ENCODE assay signal across 12 cellular contexts in genomic region chr15:77530576-77530975, GRCh38.
"Had no signal": no experiment of that assay in that cellular context is flagged by ENCODE, and none has a peak within 500 bp of the region (broad histone marks: within the 10 kb centered on the region; RNA-seq: fewer than 3 reads in every experiment).

No MANE protein-coding gene starts in this region.

- ATAC-seq: left ventricle myocardium superior; sciatic nerve; stimulated activated effector memory CD8-positive, alpha-beta T cell treated with anti-CD3 and anti-CD28 coated beads, Interleukin-12 subunit alpha, Interleukin-12 subunit beta, amount 100 ng/mL, for 72 hours had no signal

- H3K4me1 ChIP-seq: colonic mucosa had no signal

- H3K27ac Mint-ChIP-seq: activated CD4-positive, alpha-beta T cell treated with anti-CD3 and anti-CD28 coated beads, Interleukin-2, amount 10 ng/mL, durations not matched to agents 7 days and 5 days; memory B cell; stimulated activated effector memory CD8-positive, alpha-beta T cell treated with anti-CD3 and anti-CD28 coated beads, Interleukin-12 subunit alpha, Interleukin-12 subunit beta, amount 100 ng/mL, for 72 hours; T-helper 2 cell treated with Interferon-gamma antibody and Interleukin-4, amounts not matched to agents 5 μg/mL and 100 μg/mL, for 36 hours had no signal

- H3K27me3 Mint-ChIP-seq: memory B cell had no signal

- H3K9me3 Mint-ChIP-seq: activated CD4-positive, alpha-beta T cell treated with anti-CD3 and anti-CD28 coated beads, Interleukin-2, amount 10 ng/mL, durations not matched to agents 7 days and 5 days; activated T-helper 1 cell treated with anti-CD3 and anti-CD28 coated beads, Interleukin-12 subunit alpha, Interleukin-12 subunit beta, Interleukin-2, Interleukin-4 antibody, amounts not matched to agents 30 ng/mL and 10 ng/mL and 1 ng/mL, durations not matched to agents 14 hours and 24 hours and 36 hours; memory B cell; stimulated activated effector memory CD8-positive, alpha-beta T cell treated with anti-CD3 and anti-CD28 coated beads, Interleukin-12 subunit alpha, Interleukin-12 subunit beta, amount 100 ng/mL, for 72 hours; T-helper 2 cell treated with Interferon-gamma antibody and Interleukin-4, amounts not matched to agents 5 μg/mL and 100 μg/mL, for 36 hours had no signal

- H3K4me1 Mint-ChIP-seq: activated CD4-positive, alpha-beta T cell treated with anti-CD3 and anti-CD28 coated beads, Interleukin-2, amount 10 ng/mL, durations not matched to agents 7 days and 5 days; memory B cell; stimulated activated effector memory CD8-positive, alpha-beta T cell treated with anti-CD3 and anti-CD28 coated beads, Interleukin-12 subunit alpha, Interleukin-12 subunit beta, amount 100 ng/mL, for 72 hours had no signal

- H3K36me3 Mint-ChIP-seq: memory B cell; stimulated activated effector memory CD8-positive, alpha-beta T cell treated with anti-CD3 and anti-CD28 coated beads, Interleukin-12 subunit alpha, Interleukin-12 subunit beta, amount 100 ng/mL, for 72 hours had no signal

- H3K27ac ChIP-seq: colonic mucosa, thyroid gland had no signal

- FAIRE-seq: endometrium had no signal

- H3K4me3 ChIP-seq: colonic mucosa, thyroid gland had no signal

- DNase-seq: activated CD4-positive, alpha-beta T cell treated with anti-CD3 and anti-CD28 coated beads, Interleukin-2, amount 10 ng/mL, durations not matched to agents 7 days and 5 days; colonic mucosa; hippocampal formation; stimulated activated CD4-positive, alpha-beta T cell treated with anti-CD3 and anti-CD28 coated beads, Interleukin-12 subunit alpha, Interleukin-12 subunit beta, amount 100 ng/mL, for 4 hours; thyroid gland had no signal

- H3K27me3 ChIP-seq: colonic mucosa, thyroid gland had no signal

- H3K9me3 ChIP-seq: colonic mucosa, thyroid gland had no signal

- H3K36me3 ChIP-seq: colonic mucosa, thyroid gland had no signal

- H3K4me3 Mint-ChIP-seq: activated CD4-positive, alpha-beta T cell treated with anti-CD3 and anti-CD28 coated beads, Interleukin-2, amount 10 ng/mL, durations not matched to agents 7 days and 5 days; activated T-helper 1 cell treated with anti-CD3 and anti-CD28 coated beads, Interleukin-12 subunit alpha, Interleukin-12 subunit beta, Interleukin-2, Interleukin-4 antibody, amounts not matched to agents 30 ng/mL and 10 ng/mL and 1 ng/mL, durations not matched to agents 14 hours and 24 hours and 36 hours; memory B cell; stimulated activated effector memory CD8-positive, alpha-beta T cell treated with anti-CD3 and anti-CD28 coated beads, Interleukin-12 subunit alpha, Interleukin-12 subunit beta, amount 100 ng/mL, for 72 hours; T-helper 2 cell treated with Interferon-gamma antibody and Interleukin-4, amounts not matched to agents 5 μg/mL and 100 μg/mL, for 36 hours had no signal
